8 cellular contexts compared by ENCODE assay signal in the genomic region with DNA sequence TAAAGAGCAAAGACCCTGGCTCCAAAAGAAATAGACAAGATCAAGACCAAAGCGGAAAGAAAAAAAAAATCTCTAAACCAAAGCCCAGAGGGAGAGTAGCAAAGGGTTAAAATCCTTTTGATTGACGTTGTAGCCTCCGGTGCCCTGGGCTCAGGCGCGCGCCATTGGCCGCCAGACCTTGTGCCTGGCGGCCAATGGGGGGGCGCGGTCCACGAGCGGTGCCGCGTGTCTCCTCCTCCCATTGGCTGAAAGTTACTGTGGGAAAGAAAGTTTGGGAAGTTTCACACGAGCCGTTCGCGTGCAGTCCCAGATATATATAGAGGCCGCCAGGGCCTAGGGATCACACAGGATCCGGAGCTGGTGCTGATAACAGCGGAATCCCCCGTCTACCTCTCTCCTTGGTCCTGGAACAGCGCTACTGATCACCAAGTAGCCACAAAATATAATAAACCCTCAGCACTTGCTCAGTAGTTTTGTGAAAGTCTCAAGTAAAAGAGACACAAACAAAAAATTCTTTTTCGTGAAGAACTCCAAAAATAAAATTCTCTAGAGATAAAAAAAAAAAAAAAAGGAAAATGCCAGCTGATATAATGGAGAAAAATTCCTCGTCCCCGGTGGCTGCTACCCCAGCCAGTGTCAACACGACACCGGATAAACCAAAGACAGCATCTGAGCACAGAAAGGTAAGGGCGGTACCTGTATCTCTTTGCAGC. TPM values are rescaled to one million over a fixed set of nuclear protein-coding genes. Genes with fewer than 3 reads are reported as not detected.
DNase-seq lines count a peak whose midpoint lies in the region; FAIRE-seq and TF ChIP-seq lines count a peak whose summit lies in the region.

Gene HES1, plus strand, starts transcription at position 343 of the 713 bp plus-strand sequence. Its CDS starts 233 bp downstream, at position 576.

- H3K9me3 ChIP-seq in BLaER1 (no peaks in the 10 kb centered on the region), adipocyte (ENCODE audit: control insufficient read depth, low read length) (no peaks in the 10 kb centered on the region), neural progenitor cell (ENCODE audit: low read depth) (no peaks in the 10 kb centered on the region)

- TF ChIP-seq POLR2A in GM18951 (IDR thresholded peaks at IDR 0.05; ENCODE audit: extremely low read depth, insufficient read depth, insufficient read length): peak; percentile 73

- H2AFZ ChIP-seq in neural progenitor cell (replicated peaks): no peak within 1 kb of the TSS

- H4K20me1 ChIP-seq in BLaER1: peaks cover 97% of the 10 kb centered on the region
- peaks cover 38% of the 10 kb centered on the region for H4K20me1 ChIP-seq in neural progenitor cell (ENCODE audit: low read depth)

- H3K27me3 ChIP-seq in BLaER1 (peaks cover 97% of the 10 kb centered on the region), adipocyte (replicated peaks; ENCODE audit: control insufficient read depth, insufficient read depth, low read length) (no peaks in the 10 kb centered on the region), neural progenitor cell (peaks cover 3% of the 10 kb centered on the region)

- peak within 1 kb of the TSS; percentile 87 for H3K27ac Mint-ChIP-seq in neural progenitor cell

- H3K36me3 ChIP-seq in BLaER1 (no peaks in the 10 kb centered on the region), adipocyte (ENCODE audit: control insufficient read depth, insufficient read depth, low read length, severe bottlenecking) (no peaks in the 10 kb centered on the region), neural progenitor cell (peaks cover 4% of the 10 kb centered on the region)

- H3K4me2 ChIP-seq in BLaER1 (peak within 1 kb of the TSS; percentile 99), neural progenitor cell (peak within 1 kb of the TSS; percentile 82)

- peaks cover 5% of the 10 kb centered on the region for H3K27me3 Mint-ChIP-seq in neural progenitor cell (ENCODE audit: insufficient read depth, low read depth)

- no peak within 1 kb of the TSS for H3K9ac ChIP-seq in BLaER1
- H3K9ac ChIP-seq in adipocyte (ENCODE audit: low read length): peak within 1 kb of the TSS; percentile 77
- H3K9ac ChIP-seq in neural progenitor cell: peak within 1 kb of the TSS; percentile 44

- in situ Hi-C loops in GM18951 (cut with MboI; ENCODE audit: low sequenced_read_pairs, unreplicated experiment): loop anchor here (10.0 kb wide), 1 partner anchor 179 kb away; no protein-coding TSS in a partner anchor

- DNase-seq in Jurkat, Clone E6-1 (ENCODE audit: low read depth, low spot score): peak; percentile 89
- DNase-seq in OCI-M2 (lab: John Stamatoyannopoulos, UW; ENCODE audit: unreplicated experiment) (peak; percentile 76), adipocyte (ENCODE audit: low read depth) (peak; percentile 98), glomerular visceral epithelial cell (ENCODE audit: extremely low spot score) (peak; percentile 98), neural progenitor cell (ENCODE audit: low spot score) (peak; percentile 99), urothelium cell line (ENCODE audit: low spot score) (peak; percentile 97)

- peak within 1 kb of the TSS; percentile 97 for H3K4me3 Mint-ChIP-seq in neural progenitor cell

- peaks cover 58% of the 10 kb centered on the region for H3K4me1 Mint-ChIP-seq in neural progenitor cell

- H3K27ac ChIP-seq in BLaER1 (no peak within 1 kb of the TSS), neural progenitor cell (peak within 1 kb of the TSS; percentile 96)

- H3K4me3 ChIP-seq in BLaER1 (peak within 1 kb of the TSS; percentile 68), adipocyte (ENCODE audit: low read length) (peak within 1 kb of the TSS; percentile 90), neural progenitor cell (peak within 1 kb of the TSS; percentile 71)
- H3K4me3 ChIP-seq in Jurkat, Clone E6-1 (ENCODE audit: low read length): peak within 1 kb of the TSS; percentile 70

- no peaks in the 10 kb centered on the region for H3K9me3 Mint-ChIP-seq in neural progenitor cell

- H3F3A ChIP-seq in neural progenitor cell (ENCODE audit: low read depth): peaks cover 81% of the 10 kb centered on the region

- H3K4me1 ChIP-seq in BLaER1 (peaks cover 49% of the 10 kb centered on the region), adipocyte (ENCODE audit: control insufficient read depth, insufficient read depth, low read length) (peaks cover 65% of the 10 kb centered on the region), neural progenitor cell (peaks cover 61% of the 10 kb centered on the region)

- H3K79me2 ChIP-seq in neural progenitor cell (ENCODE audit: low read depth): peaks cover 27% of the 10 kb centered on the region

- FAIRE-seq in urothelium cell line (lab: Jason Lieb, UNC): no peak

- TF ChIP-seq CTCF in neural progenitor cell (IDR thresholded peaks at IDR 0.05): no peak

- H3K36me3 Mint-ChIP-seq in neural progenitor cell: peaks cover 10% of the 10 kb centered on the region

RNA-seq across cellular contexts. Expression of gene HES1, which starts in this region (rescaled TPM):
- polyA plus RNA-seq in Jurkat, Clone E6-1 (2012; ENCODE audit: insufficient read depth, insufficient read length): 10.8 TPM
- total RNA-seq in neural progenitor cell (ENCODE audit: low replicate concordance): 66.5 and 71.3 TPM in 2 replicates
